ENCODE assay signal across 13 cellular contexts in genomic region chr2:24334245-24334633, GRCh38. TPM values are rescaled to one million over a fixed set of nuclear protein-coding genes. Genes with fewer than 3 reads are reported as not detected.
DNase-seq lines count a peak whose midpoint lies in the region; ATAC-seq and TF ChIP-seq lines count a peak whose summit lies in the region.
"Had no signal": no experiment of that assay in that cellular context is flagged by ENCODE, and none has a peak within 500 bp of the region (broad histone marks: within the 10 kb centered on the region; RNA-seq: fewer than 3 reads in every experiment).

No MANE protein-coding gene starts in this region.

- TF ChIP-seq CTCF in astrocyte of the spinal cord (IDR thresholded peaks at IDR 0.05; ENCODE audit: low read depth, low read length) (no peak), GM10266 (IDR thresholded peaks at IDR 0.05; ENCODE audit: control insufficient read depth, insufficient read depth, low read depth, missing control alignments) (no peak), GM20000 (IDR thresholded peaks at IDR 0.05; ENCODE audit: extremely low read depth, missing control alignments) (no peak), natural killer cell (IDR thresholded peaks at IDR 0.05) (no peak)

- H3K4me3 Mint-ChIP-seq in IgD-negative memory B cell (peak overlapping the region in 1 of 4 donors; percentile 58), natural killer cell (no peak overlapping the region)
- no peak overlapping the region for H3K4me3 Mint-ChIP-seq in stimulated activated naive B cell treated with anti-CD40 and anti-IgM and Interleukin-4, amounts not matched to agents 10 μg/mL and 1 μg/mL and 100 μg/mL, for 72 hours

- in situ Hi-C loops in astrocyte of the spinal cord (cut with HindIII; ENCODE audit: low sequenced_read_pairs): no loop called here

- DNase-seq in astrocyte of the spinal cord (ENCODE audit: low read depth, low spot score): peak; percentile 64
- DNase-seq in left lobe of liver (ENCODE audit: low spot score): peak; percentile 83
- no peak for DNase-seq in stimulated activated naive B cell treated with anti-CD40 and anti-IgM and Interleukin-4, amounts not matched to agents 10 μg/mL and 1 μg/mL and 100 μg/mL, for 72 hours
- DNase-seq in GM10266 (ENCODE audit: extremely low spot score): no peak
- DNase-seq in GM20000 (ENCODE audit: low spot score): no peak
- no peak for DNase-seq in natural killer cell
- DNase-seq in stimulated activated CD4-positive, alpha-beta T cell treated with anti-CD3 and anti-CD28 coated beads, Interleukin-4, amount 100 ng/mL, for 24 hours: no peak
- DNase-seq: activated CD4-positive, CD25-positive, alpha-beta regulatory T cell; activated gamma-delta T cell treated with Interleukin-2 at 50 U/mL for 16 hours; stimulated activated CD4-positive, alpha-beta T cell treated with anti-CD3 and anti-CD28 coated beads, Interleukin-15, amount 100 ng/mL, for 24 hours had no signal

- H3K4me1 Mint-ChIP-seq in IgD-negative memory B cell: peaks cover 61 to 65% (median 64%) of the 10 kb centered on the region in 3 donors
- H3K4me1 Mint-ChIP-seq in stimulated activated naive B cell treated with anti-CD40 and anti-IgM and Interleukin-4, amounts not matched to agents 10 μg/mL and 1 μg/mL and 100 μg/mL, for 72 hours: peaks cover 45 to 74% of the 10 kb centered on the region in 2 donors
- H3K4me1 Mint-ChIP-seq in natural killer cell: peaks cover 57 to 69% of the 10 kb centered on the region in 2 donors

- ATAC-seq in left lobe of liver (peak; percentile 86), natural killer cell (no peak)
- no peak for ATAC-seq in stimulated activated naive B cell treated with anti-CD40 and anti-IgM and Interleukin-4, amounts not matched to agents 10 μg/mL and 1 μg/mL and 100 μg/mL, for 72 hours (replicated peaks)

- H3K27ac Mint-ChIP-seq in IgD-negative memory B cell: peak overlapping the region; percentile 89 to 100 (median 90)
- H3K27ac Mint-ChIP-seq in stimulated activated naive B cell treated with anti-CD40 and anti-IgM and Interleukin-4, amounts not matched to agents 10 μg/mL and 1 μg/mL and 100 μg/mL, for 72 hours: peak overlapping the region; percentile 71
- peak overlapping the region in 1 of 2 donors; percentile 5 for H3K27ac Mint-ChIP-seq in natural killer cell

- no peaks in the 10 kb centered on the region for H3K9me3 Mint-ChIP-seq in IgD-negative memory B cell
- peaks cover 2 to 4% of the 10 kb centered on the region in 2 donors for H3K9me3 Mint-ChIP-seq in stimulated activated naive B cell treated with anti-CD40 and anti-IgM and Interleukin-4, amounts not matched to agents 10 μg/mL and 1 μg/mL and 100 μg/mL, for 72 hours
- no peaks in the 10 kb centered on the region for H3K9me3 Mint-ChIP-seq in natural killer cell

- H3K4me3 ChIP-seq in astrocyte of the spinal cord (ENCODE audit: low read depth, low read length): no peak overlapping the region
- H3K4me3 ChIP-seq: cardiac muscle cell, suprapubic skin had no signal

- peaks cover 5% of the 10 kb centered on the region for H3K36me3 Mint-ChIP-seq in IgD-negative memory B cell
- H3K36me3 Mint-ChIP-seq in stimulated activated naive B cell treated with anti-CD40 and anti-IgM and Interleukin-4, amounts not matched to agents 10 μg/mL and 1 μg/mL and 100 μg/mL, for 72 hours: peaks cover 28 to 37% of the 10 kb centered on the region in 2 donors
- H3K36me3 Mint-ChIP-seq in natural killer cell: no peaks in the 10 kb centered on the region

- H3K27me3 Mint-ChIP-seq in IgD-negative memory B cell (no peaks in the 10 kb centered on the region), natural killer cell (ENCODE audit: low read depth in 2 of 2) (no peaks in the 10 kb centered on the region)
- H3K27me3 Mint-ChIP-seq in stimulated activated naive B cell treated with anti-CD40 and anti-IgM and Interleukin-4, amounts not matched to agents 10 μg/mL and 1 μg/mL and 100 μg/mL, for 72 hours: no peaks in the 10 kb centered on the region

- intact Hi-C loops in natural killer cell (cut with micrococcal nuclease): no loop called here

RNA-seq across cellular contexts. Expression of gene ITSN2, which starts 26.1 kb away (rescaled TPM):
- 127 TPM for polyA plus RNA-seq in IgD-negative memory B cell
- total RNA-seq in left lobe of liver: 21.7 TPM
- 100 to 1,000 TPM; 101 to 118 (median 115) TPM for total RNA-seq in natural killer cell

Comparison
In these comparisons a context has a peak if more than half of its experiments do, and no peak if none do; other contexts are left out.
1. DNase-seq: peak in astrocyte of the spinal cord (single experiment) and left lobe of liver (single experiment); none in stimulated activated naive B cell treated with anti-CD40 and anti-IgM and Interleukin-4, amounts not matched to agents 10 μg/mL and 1 μg/mL and 100 μg/mL, for 72 hours (single experiment), GM10266 (single experiment), GM20000 (single experiment), natural killer cell (single experiment) and stimulated activated CD4-positive, alpha-beta T cell treated with anti-CD3 and anti-CD28 coated beads, Interleukin-4, amount 100 ng/mL, for 24 hours (single experiment).